Comparison of ENCODE assay signal across 16 cellular contexts in the genomic region with DNA sequence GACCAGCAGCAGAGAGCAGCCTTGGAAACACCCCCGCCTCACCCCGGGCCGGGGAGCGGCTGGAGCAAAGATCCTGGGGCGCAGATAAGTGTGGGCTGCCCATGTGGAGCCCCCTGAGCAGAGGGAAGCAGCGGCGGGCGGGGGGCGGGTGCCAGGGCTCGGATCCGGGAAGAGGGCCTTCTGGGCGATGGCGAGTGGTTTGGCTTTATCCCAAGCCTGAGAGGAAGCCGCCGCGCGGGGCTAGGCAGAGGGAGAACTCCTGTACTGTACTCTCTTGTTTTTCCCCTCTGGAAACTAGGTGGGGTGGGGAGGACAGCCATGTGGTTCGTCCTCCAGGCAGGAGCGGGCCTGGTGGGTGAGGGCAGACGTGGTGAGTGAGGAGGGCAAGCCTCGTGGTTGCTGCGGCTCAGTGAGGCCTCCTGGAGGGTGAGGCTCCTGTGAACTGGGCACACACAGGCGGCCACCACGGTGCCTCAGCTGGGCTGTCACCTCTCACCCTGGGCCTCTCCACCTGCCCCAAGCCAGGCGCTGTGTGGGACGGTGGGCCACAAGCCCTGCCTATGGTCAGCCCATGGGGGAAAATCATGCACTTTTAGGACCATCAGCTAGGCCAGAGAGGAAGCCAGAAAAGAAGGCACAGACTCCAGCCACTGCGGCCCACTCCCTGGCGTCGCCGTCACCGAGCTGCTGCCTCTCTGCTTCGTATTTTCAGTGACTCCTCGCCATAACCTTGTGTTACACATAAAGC. TPM values are rescaled to one million over a fixed set of nuclear protein-coding genes. Genes with fewer than 3 reads are reported as not detected.
DNase-seq lines count a peak whose midpoint lies in the region; ATAC-seq, FAIRE-seq and TF ChIP-seq lines count a peak whose summit lies in the region.
"Had no signal": no experiment of that assay in that cellular context is flagged by ENCODE, and none has a peak within 500 bp of the region (broad histone marks: within the 10 kb centered on the region; RNA-seq: fewer than 3 reads in every experiment).

No MANE protein-coding gene starts in this region.

- BruUV-seq in IMR-90 (replicated peaks; lab: Mats Ljungman, UMichigan): no TSS peak

- peak overlapping the region; percentile 87; the same call in 1 of the 2 replicates for H2AK5ac ChIP-seq in IMR-90 (ENCODE audit: low read depth, low read length)
- peak overlapping the region; percentile 82 for H2AK5ac ChIP-seq in mesenchymal stem cell (ENCODE audit: low read length, severe bottlenecking)

- ATAC-seq in IMR-90 (ENCODE audit: low read depth) (no peak), body of pancreas (no peak)

- no peak overlapping the region for H3K4me3 ChIP-seq in IMR-90 (ENCODE audit: insufficient read depth, low read depth, low read length)
- no peak overlapping the region for H3K4me3 ChIP-seq in body of pancreas
- no peak overlapping the region for H3K4me3 ChIP-seq in mesenchymal stem cell (ENCODE audit: insufficient read depth in 1 of 2, low read depth in 1 of 2, low read length in 2 of 2)
- H3K4me3 ChIP-seq in spleen: no peak overlapping the region
- H3K4me3 ChIP-seq: right lobe of liver had no signal

- no peak overlapping the region for H3K27ac ChIP-seq in IMR-90 (ENCODE audit: insufficient read depth, low read length)
- peak overlapping the region; percentile 14 to 74 (median 69) for H3K27ac ChIP-seq in body of pancreas
- H3K27ac ChIP-seq in mesenchymal stem cell (ENCODE audit: low read length, poor library complexity, severe bottlenecking): peak overlapping the region; percentile 66
- H3K27ac ChIP-seq in spleen: peak overlapping the region in 1 of 8 donors; percentile 58
- H3K27ac ChIP-seq: epithelial cell of prostate, neutrophil, right lobe of liver had no signal

- no peaks in the 10 kb centered on the region for H4K20me1 ChIP-seq in IMR-90 (ENCODE audit: insufficient read depth, low read length)

- H2AFZ ChIP-seq in IMR-90 (replicated peaks; ENCODE audit: low read length, poor library complexity) (peak overlapping the region; percentile 92), mesenchymal stem cell (ENCODE audit: low read depth, low read length) (no peak overlapping the region)

- H2BK15ac ChIP-seq in IMR-90 (ENCODE audit: low read depth, low read length): no peak overlapping the region
- H2BK15ac ChIP-seq in mesenchymal stem cell (ENCODE audit: low read depth, poor library complexity, severe bottlenecking): no peak overlapping the region

- H3K9me3 ChIP-seq in IMR-90 (ENCODE audit: control insufficient read depth, insufficient read depth, low read length): peaks cover 3% of the 10 kb centered on the region; the same call in 1 of the 2 replicates
- H3K9me3 ChIP-seq in body of pancreas: no peaks in the 10 kb centered on the region
- H3K9me3 ChIP-seq in mesenchymal stem cell (ENCODE audit: control insufficient read depth, low read length): peaks cover 6% of the 10 kb centered on the region
- H3K9me3 ChIP-seq in spleen: peaks cover 0 to 28% (median 21%) of the 10 kb centered on the region in 8 donors
- H3K9me3 ChIP-seq: neutrophil, right lobe of liver had no signal

- H3K23ac ChIP-seq in IMR-90 (ENCODE audit: low read depth, low read length): no peak overlapping the region
- H3K23ac ChIP-seq in mesenchymal stem cell (ENCODE audit: low read length in 2 of 2): no peak overlapping the region

- DNase-seq in IMR-90 (no peak), body of pancreas (no peak), mesenchymal stem cell (no peak), spleen (peak; percentile 73), NCI-H2196 (lab: John Stamatoyannopoulos, UW; ENCODE audit: unreplicated experiment) (no peak), hepatic stellate cell (ENCODE audit: low spot score) (no peak), frontal cortex (ENCODE audit: low spot score in 2 of 2) (no peak)
- DNase-seq: activated CD4-positive, alpha-beta T cell treated with anti-CD3 and anti-CD28 coated beads for 48 hours; mammary epithelial cell; NCI-H2081; NCI-H510A treated with DMSO at 0.1 percent for 48 hours; stimulated activated CD4-positive, alpha-beta T cell treated with anti-CD3 and anti-CD28 coated beads, Interleukin-2, amount 100 ng/mL, for 24 hours had no signal

- no peak overlapping the region for H3K56ac ChIP-seq in IMR-90 (ENCODE audit: extremely low read depth, insufficient read depth, low read length)

- H2BK20ac ChIP-seq in IMR-90 (ENCODE audit: low read depth, low read length): peak overlapping the region; percentile 38; the same call in 1 of the 2 replicates

- H4K5ac ChIP-seq in IMR-90 (ENCODE audit: low read depth, low read length): no peak overlapping the region

- H3K4me1 ChIP-seq in IMR-90 (ENCODE audit: control insufficient read depth, insufficient read depth, low read length) (peaks cover 10% of the 10 kb centered on the region), body of pancreas (peaks cover 18% of the 10 kb centered on the region), mesenchymal stem cell (ENCODE audit: control insufficient read depth, insufficient read depth, low read depth, low read length) (peaks cover 16% of the 10 kb centered on the region), spleen (peaks cover 0 to 21% (median 14%) of the 10 kb centered on the region in 6 donors)
- H3K4me1 ChIP-seq: right lobe of liver had no signal

- peak overlapping the region in 1 of 2 experiments; percentile 4 for H2BK12ac ChIP-seq in mesenchymal stem cell (ENCODE audit: low read length in 2 of 2)

- H3K18ac ChIP-seq in IMR-90 (ENCODE audit: low read depth, low read length) (no peak overlapping the region; the same call in 1 of the 2 replicates), mesenchymal stem cell (ENCODE audit: low read depth in 1 of 2, low read length in 2 of 2) (no peak overlapping the region)

- POLR2A ChIA-PET in IMR-90 (lab: Charles Lee; ENCODE audit: unreplicated experiment): no interaction called here

- H3K27me3 ChIP-seq in IMR-90 (ENCODE audit: control insufficient read depth, insufficient read depth, low read length) (no peaks in the 10 kb centered on the region), body of pancreas (no peaks in the 10 kb centered on the region), mesenchymal stem cell (ENCODE audit: control insufficient read depth in 1 of 2, insufficient read depth in 1 of 2, low read length in 2 of 2) (no peaks in the 10 kb centered on the region), spleen (replicated peaks in 1 of 7) (no peaks in the 10 kb centered on the region)
- H3K27me3 ChIP-seq: neutrophil, right lobe of liver had no signal

- no peak for TF ChIP-seq CTCF in IMR-90 (conservative IDR thresholded peaks at IDR 0.05; ENCODE audit: low read depth, low read length)
- no peak for TF ChIP-seq CTCF in body of pancreas (IDR thresholded peaks at IDR 0.05)
- no peak for TF ChIP-seq CTCF in spleen (IDR thresholded peaks at IDR 0.05 in 8 of 11, conservative IDR thresholded peaks at IDR 0.05 in 3 of 11)

- intact Hi-C loops in IMR-90 (cut with micrococcal nuclease) (no loop called here), body of pancreas (cut with DNase I) (no loop called here), spleen (cut with DNase I; ENCODE audit: low total_unique reads) (no loop called here)

- no peak overlapping the region; a peak in 1 of 4 replicates for H4K8ac ChIP-seq in IMR-90 (ENCODE audit: low read depth in 2 of 2, low read length in 2 of 2)
- H4K8ac ChIP-seq in mesenchymal stem cell (ENCODE audit: low read length): no peak overlapping the region

- H3K4me2 ChIP-seq in IMR-90 (ENCODE audit: low read depth, low read length): no peak overlapping the region
- H3K4me2 ChIP-seq in mesenchymal stem cell (ENCODE audit: low read length, poor library complexity, severe bottlenecking): no peak overlapping the region

- H3K79me1 ChIP-seq in IMR-90 (ENCODE audit: low read depth in 1 of 2, low read length in 2 of 2): no peaks in the 10 kb centered on the region
- H3K79me1 ChIP-seq in mesenchymal stem cell (replicated peaks; ENCODE audit: low read length, poor library complexity, severe bottlenecking): no peaks in the 10 kb centered on the region

- dilution Hi-C loops in IMR-90 (cut with HindIII; ENCODE audit: low sequenced_read_pairs, unreplicated experiment): no loop called here

- in situ Hi-C loops in IMR-90 (cut with MboI; ENCODE audit: low sequenced_read_pairs): no loop called here

- TF ChIP-seq POLR2A in IMR-90 (IDR thresholded peaks at IDR 0.05; ENCODE audit: low read depth, low read length) (no peak), body of pancreas (IDR thresholded peaks at IDR 0.05) (no peak), spleen (IDR thresholded peaks at IDR 0.05) (no peak)

- H3K9ac ChIP-seq in IMR-90 (ENCODE audit: low read depth, low read length) (no peak overlapping the region), mesenchymal stem cell (ENCODE audit: low read length) (no peak overlapping the region)

- H2BK120ac ChIP-seq in IMR-90 (ENCODE audit: low read depth, low read length): peak overlapping the region; percentile 86
- no peak overlapping the region for H2BK120ac ChIP-seq in mesenchymal stem cell (ENCODE audit: low read depth, low read length)

- H4K91ac ChIP-seq in IMR-90 (ENCODE audit: insufficient read depth, low read depth, low read length) (peak overlapping the region; percentile 35), mesenchymal stem cell (ENCODE audit: low read length) (no peak overlapping the region)

- H2AK9ac ChIP-seq in IMR-90 (replicated peaks; ENCODE audit: low read depth, low read length, poor library complexity): peak overlapping the region; percentile 40

- H2BK5ac ChIP-seq in IMR-90 (ENCODE audit: low read depth, low read length, poor library complexity, severe bottlenecking) (no peak overlapping the region), mesenchymal stem cell (ENCODE audit: low read depth, low read length, poor library complexity, severe bottlenecking) (no peak overlapping the region)

- H3K9me1 ChIP-seq in IMR-90 (ENCODE audit: insufficient read depth, low read length): peaks cover 7% of the 10 kb centered on the region; the same call in 1 of the 2 replicates

- no peak for FAIRE-seq in frontal cortex (lab: Jason Lieb, UNC)
- FAIRE-seq: G401.6 had no signal

- CTCF ChIA-PET in IMR-90 (lab: Yijun Ruan, JAX): interaction anchor here (0.5 kb wide), 1 partner anchor 203 kb away, joined by 3 read pairs; no protein-coding TSS in a partner anchor

- no peaks in the 10 kb centered on the region for H3K36me3 ChIP-seq in IMR-90 (ENCODE audit: control insufficient read depth, insufficient read depth, low read length)
- H3K36me3 ChIP-seq in body of pancreas (replicated peaks in 1 of 2; ENCODE audit: insufficient read depth in 1 of 2, low read depth in 2 of 2): no peaks in the 10 kb centered on the region
- H3K36me3 ChIP-seq in mesenchymal stem cell (ENCODE audit: control insufficient read depth in 1 of 2, insufficient read depth in 2 of 2, low read depth in 1 of 2, low read length in 2 of 2): peaks cover 0 to 2% of the 10 kb centered on the region in 2 experiments
- no peaks in the 10 kb centered on the region for H3K36me3 ChIP-seq in spleen
- H3K36me3 ChIP-seq: neutrophil, right lobe of liver had no signal

- H3K4ac ChIP-seq in IMR-90 (ENCODE audit: low read depth, low read length): peak overlapping the region; percentile 76
- no peak overlapping the region for H3K4ac ChIP-seq in mesenchymal stem cell (ENCODE audit: low read depth in 1 of 2, low read length in 2 of 2)

- 96% methylated on average over 7 of the region's 33 CpGs; no CpG with 5 or more reads in 1 of the 2 experiments for WGBS in IMR-90 (ENCODE audit: extremely low coverage in 2 of 2, insufficient read length in 1 of 2), 2 experiments
- WGBS in body of pancreas, 2 donors: 89 to 91% methylated on average over 29 to 33 of the region's 33 CpGs
- WGBS in mesenchymal stem cell: 98% methylated on average over 24 of the region's 33 CpGs
- 75 to 87% (median 82%) methylated on average over 27 to 33 of the region's 33 CpGs for WGBS in spleen, 5 donors

- no peak overlapping the region for H3K14ac ChIP-seq in IMR-90 (replicated peaks; ENCODE audit: low read depth, low read length)
- peak overlapping the region in 1 of 2 experiments; percentile 51 for H3K14ac ChIP-seq in mesenchymal stem cell (ENCODE audit: low read length in 2 of 2)

- TF ChIP-seq RAD21 in IMR-90 (IDR thresholded peaks at IDR 0.05; ENCODE audit: low read length): no peak

RNA-seq across cellular contexts. Expression of a gene that starts 28.3 kb away (rescaled TPM):
- total RNA-seq in IMR-90 (2012; rRNA removed): 29.7 and 29.9 TPM in 2 replicates
- polyA plus RNA-seq in IMR-90 (2012; rRNA removed): 36.9 and 39.7 TPM in 2 replicates
- 22.1 and 48.3 TPM in 2 replicates for polyA plus RNA-seq in IMR-90 (2012; cell fraction: cytosol; rRNA removed)
- polyA plus RNA-seq in IMR-90 (2012; cell fraction: nucleus; rRNA removed; ENCODE audit: low replicate concordance): 21.0 and 34.4 TPM in 2 replicates
- total RNA-seq in body of pancreas: 10 to 100 TPM; 25.4 to 44.8 TPM
- polyA plus RNA-seq in mesenchymal stem cell (2013, experiment 1 of 2): 37.7 TPM
- polyA plus RNA-seq in mesenchymal stem cell (2013, experiment 2 of 2): 37.3 TPM
- total RNA-seq in spleen: 10 to 100 TPM; 52.2 to 99.5 (median 66.7) TPM
- polyA plus RNA-seq in spleen: 10 to 100 TPM in 1 of 3 donors, 1 to 10 TPM in 2; 7.2 to 24.7 (median 9.2) TPM
- total RNA-seq in frontal cortex: 51.8 TPM
